In the genomic region with DNA sequence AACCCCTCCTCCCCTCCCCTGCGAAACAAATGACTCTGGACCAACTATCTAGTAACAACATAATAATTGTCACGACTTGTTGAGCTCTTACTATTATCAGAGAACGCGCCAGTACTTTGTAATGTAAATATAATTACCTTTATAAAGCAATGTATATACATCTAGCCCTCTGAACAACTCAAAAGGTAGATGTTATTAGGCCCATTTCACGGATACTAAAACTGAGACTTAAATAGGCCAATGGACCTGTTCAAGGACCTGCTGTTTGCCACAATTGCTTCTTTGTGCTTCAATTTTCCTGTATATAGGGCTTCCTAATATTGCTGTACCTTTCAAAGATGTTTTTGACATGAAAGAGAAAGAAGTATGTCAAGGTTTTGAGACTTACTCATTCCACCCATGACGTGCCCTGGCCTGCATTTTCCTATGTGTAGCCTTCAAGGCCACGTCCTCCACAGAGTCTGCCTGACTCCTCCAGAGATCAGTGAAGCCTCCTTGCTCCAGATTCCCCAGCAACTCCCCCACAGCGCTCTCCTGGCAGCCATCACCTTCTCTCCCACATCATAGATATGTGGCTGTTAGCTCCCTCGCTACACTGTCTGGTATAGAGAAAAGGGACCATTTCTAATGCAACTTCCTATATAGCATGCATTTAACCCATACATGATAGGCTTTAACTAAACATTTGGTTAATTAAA, we compare ENCODE assay signal across 16 cellular contexts.
DNase-seq lines count a peak whose midpoint lies in the region; ATAC-seq and TF ChIP-seq lines count a peak whose summit lies in the region.
"Had no signal": no experiment of that assay in that cellular context is flagged by ENCODE, and none has a peak within 500 bp of the region (broad histone marks: within the 10 kb centered on the region; RNA-seq: fewer than 3 reads in every experiment).

No MANE protein-coding gene starts in this region.

- H3K9me3 ChIP-seq in cardiac muscle cell (ENCODE audit: low read depth) (no peaks in the 10 kb centered on the region), mammary epithelial cell (replicated peaks; ENCODE audit: insufficient read depth, low read length) (no peaks in the 10 kb centered on the region), mesenchymal stem cell (ENCODE audit: control insufficient read depth, low read length) (no peaks in the 10 kb centered on the region), uterus (no peaks in the 10 kb centered on the region)
- H3K9me3 ChIP-seq: left ventricle myocardium inferior, tibial nerve had no signal

- H2BK5ac ChIP-seq in mesenchymal stem cell (ENCODE audit: low read depth, low read length, poor library complexity, severe bottlenecking) = no peak overlapping the region

- in situ Hi-C loops in mammary epithelial cell (cut with MboI; ENCODE audit: low sequenced_read_pairs in 2 of 2) = no loop called here

- no peak overlapping the region for H4K91ac ChIP-seq in mesenchymal stem cell (ENCODE audit: low read length)

- TF ChIP-seq POLR2A in uterus (IDR thresholded peaks at IDR 0.05) = no peak

- H4K8ac ChIP-seq in mesenchymal stem cell (ENCODE audit: low read length) = no peak overlapping the region

- no TSS peak for BruUV-seq in mammary epithelial cell (replicated peaks; lab: Mats Ljungman, UMichigan)

- H3K14ac ChIP-seq in mesenchymal stem cell (ENCODE audit: low read length in 2 of 2) = no peak overlapping the region

- H2BK12ac ChIP-seq in mesenchymal stem cell (ENCODE audit: low read length in 2 of 2) = peak overlapping the region in 1 of 2 experiments; percentile 86

- H3K4me2 ChIP-seq in mammary epithelial cell (ENCODE audit: insufficient read depth, low read depth, low read length) (peak overlapping the region; percentile 54), mesenchymal stem cell (ENCODE audit: low read length, poor library complexity, severe bottlenecking) (no peak overlapping the region)

- no peak for ATAC-seq in Right ventricle myocardium superior (ENCODE audit: poor library complexity)
- no peak for ATAC-seq in HG02763 (IDR thresholded peaks at IDR 0.05; ENCODE audit: unreplicated experiment)
- ATAC-seq: activated naive CD4-positive, alpha-beta T cell treated with anti-CD3 and anti-CD28 coated beads, Interleukin-2, amount 50 U/mL, for 72 hours had no signal

- no peak overlapping the region for H2BK120ac ChIP-seq in mesenchymal stem cell (ENCODE audit: low read depth, low read length)

- 52% methylated on average over 9 of the region's 9 CpGs for WGBS in mammary epithelial cell (ENCODE audit: low coverage, missing lambda C conversion rate)
- WGBS in mesenchymal stem cell = 72% methylated on average over 5 of the region's 9 CpGs

- H3K27me3 ChIP-seq in cardiac muscle cell (no peaks in the 10 kb centered on the region), mammary epithelial cell (ENCODE audit: insufficient read depth, low read length) (no peaks in the 10 kb centered on the region), mesenchymal stem cell (ENCODE audit: control insufficient read depth in 1 of 2, insufficient read depth in 1 of 2, low read length in 2 of 2) (no peaks in the 10 kb centered on the region), uterus (no peaks in the 10 kb centered on the region)
- H3K27me3 ChIP-seq: tibial nerve had no signal

- intact Hi-C loops in Right ventricle myocardium superior (cut with DNase I) (no loop called here), mammary epithelial cell (cut with micrococcal nuclease) (loop anchor here (5.0 kb wide), 1 partner anchor 92 kb away; no protein-coding TSS in a partner anchor), uterus (cut with DNase I; ENCODE audit: low total_unique reads) (loop anchor here (10.0 kb wide), 1 partner anchor 54 kb away; no protein-coding TSS in a partner anchor)

- H3K36me3 ChIP-seq in cardiac muscle cell = no peaks in the 10 kb centered on the region
- no peaks in the 10 kb centered on the region for H3K36me3 ChIP-seq in mammary epithelial cell (ENCODE audit: insufficient read depth, low read length)
- no peaks in the 10 kb centered on the region for H3K36me3 ChIP-seq in mesenchymal stem cell (ENCODE audit: control insufficient read depth in 1 of 2, insufficient read depth in 2 of 2, low read depth in 1 of 2, low read length in 2 of 2)
- no peaks in the 10 kb centered on the region for H3K36me3 ChIP-seq in uterus
- H3K36me3 ChIP-seq: left ventricle myocardium inferior, tibial nerve had no signal

- H3K4me1 ChIP-seq in cardiac muscle cell (ENCODE audit: low read depth) = peaks cover 34% of the 10 kb centered on the region
- H3K4me1 ChIP-seq in mammary epithelial cell (ENCODE audit: insufficient read depth, low read length) = peaks cover 38% of the 10 kb centered on the region
- peaks cover 8% of the 10 kb centered on the region for H3K4me1 ChIP-seq in mesenchymal stem cell (ENCODE audit: control insufficient read depth, insufficient read depth, low read depth, low read length)
- H3K4me1 ChIP-seq in uterus = no peaks in the 10 kb centered on the region

- H2AFZ ChIP-seq in mammary epithelial cell (ENCODE audit: low read depth, low read length) = peak overlapping the region; percentile 68
- H2AFZ ChIP-seq in mesenchymal stem cell (ENCODE audit: low read depth, low read length) = no peak overlapping the region

- H2BK15ac ChIP-seq in mesenchymal stem cell (ENCODE audit: low read depth, poor library complexity, severe bottlenecking) = no peak overlapping the region

- H3K18ac ChIP-seq in mesenchymal stem cell (ENCODE audit: low read depth in 1 of 2, low read length in 2 of 2) = peak overlapping the region; percentile 49 to 82

- H3K9ac ChIP-seq in mammary epithelial cell (ENCODE audit: insufficient read depth, low read length) = no peak overlapping the region
- H3K9ac ChIP-seq in mesenchymal stem cell (ENCODE audit: low read length) = no peak overlapping the region

- CTCF ChIA-PET in mammary epithelial cell (lab: Charles Lee; ENCODE audit: low non-redundant PET) = no interaction called here

- no peaks in the 10 kb centered on the region for H3K79me1 ChIP-seq in mesenchymal stem cell (replicated peaks; ENCODE audit: low read length, poor library complexity, severe bottlenecking)

- dilution Hi-C loops in mammary epithelial cell (cut with HindIII; ENCODE audit: low sequenced_read_pairs) = no loop called here

- H4K20me1 ChIP-seq in mammary epithelial cell (ENCODE audit: insufficient read depth, low read length) = no peaks in the 10 kb centered on the region

- no peak overlapping the region for H3K23ac ChIP-seq in mesenchymal stem cell (ENCODE audit: low read length in 2 of 2)

- H3K4me3 ChIP-seq in cardiac muscle cell (no peak overlapping the region), mammary epithelial cell (replicated peaks in 1 of 3; ENCODE audit: insufficient read depth in 1 of 3, low read depth in 2 of 3, low read length in 3 of 3) (no peak overlapping the region), mesenchymal stem cell (ENCODE audit: insufficient read depth in 1 of 2, low read depth in 1 of 2, low read length in 2 of 2) (no peak overlapping the region), uterus (no peak overlapping the region)
- H3K4me3 ChIP-seq: left ventricle myocardium inferior, tibial nerve had no signal

- H2AK5ac ChIP-seq in mesenchymal stem cell (ENCODE audit: low read length, severe bottlenecking) = peak overlapping the region; percentile 78

- H3K27ac ChIP-seq in cardiac muscle cell (peak overlapping the region; percentile 78), mammary epithelial cell (ENCODE audit: insufficient read depth, low read depth, low read length) (peak overlapping the region; percentile 19), mesenchymal stem cell (ENCODE audit: low read length, poor library complexity, severe bottlenecking) (no peak overlapping the region), uterus (peak overlapping the region; percentile 25 to 56)
- H3K27ac ChIP-seq: left ventricle myocardium inferior, tibial nerve had no signal

- no peak for TF ChIP-seq CTCF in cardiac muscle cell (IDR thresholded peaks at IDR 0.05; ENCODE audit: low read depth, low read length)
- TF ChIP-seq CTCF in mammary epithelial cell (conservative IDR thresholded peaks at IDR 0.05 in 1 of 2, IDR thresholded peaks at IDR 0.05 in 1 of 2; ENCODE audit: extremely low read depth in 1 of 2, insufficient read depth in 1 of 2, low read depth in 1 of 2, low read length in 2 of 2) = no peak
- no peak for TF ChIP-seq CTCF in uterus (IDR thresholded peaks at IDR 0.05)

- no peaks in the 10 kb centered on the region for H3K79me2 ChIP-seq in mammary epithelial cell (ENCODE audit: insufficient read depth, low read length)

- peak; percentile 17 to 92 for DNase-seq in cardiac muscle cell (ENCODE audit: low read depth in 1 of 2, low spot score in 1 of 2)
- no peak for DNase-seq in Right ventricle myocardium superior
- DNase-seq in mammary epithelial cell = peak; percentile 76
- peak; percentile 25 for DNase-seq in mesenchymal stem cell
- peak; percentile 76 to 79 for DNase-seq in uterus
- no peak for DNase-seq in NCI-H146 treated with DMSO at 0.1 percent for 48 hours (lab: John Stamatoyannopoulos, UW; ENCODE audit: unreplicated experiment)
- no peak for DNase-seq in activated T-cell treated with anti-CD3 and anti-CD28 coated beads for 4 hours
- DNase-seq: activated T-cell treated with anti-CD3 and anti-CD28 coated beads, Interleukin-2, amount 50 U/mL, for 24 hours; CD4-positive, alpha-beta T cell; left ventricle myocardium inferior; NCI-H1436 treated with DMSO at 0.1 percent for 48 hours; small intestine; stimulated activated naive B cell treated with anti-CD40 and anti-IgM and Interleukin-4, amounts not matched to agents 10 μg/mL and 1 μg/mL and 100 μg/mL, for 72 hours had no signal

- H3K4ac ChIP-seq in mesenchymal stem cell (ENCODE audit: low read depth in 1 of 2, low read length in 2 of 2) = peak overlapping the region in 1 of 2 experiments; percentile 73

Comparison
In these comparisons a context has a peak if more than half of its experiments do, and no peak if none do; other contexts are left out.
1. DNase-seq: peak in cardiac muscle cell (2 of 2), mammary epithelial cell (single experiment), mesenchymal stem cell (single experiment) and uterus (2 of 2); none in Right ventricle myocardium superior (single experiment), NCI-H146 treated with DMSO at 0.1 percent for 48 hours (single experiment) and activated T-cell treated with anti-CD3 and anti-CD28 coated beads for 4 hours (single experiment).